In genomic region chr19:49840736-49841249, GRCh38 we compare ENCODE assay signal across 1 cellular context.
TF ChIP-seq lines count a peak whose summit lies in the region.

No MANE protein-coding gene starts in this region.

TF ChIP-seq in K562, 482 proteins besides CTCF, POLR2A, EP300 and RAD21:
- TF ChIP-seq NFIC (IDR thresholded peaks at IDR 0.05) = peak; percentile 65
- TF ChIP-seq ZBTB33 (CRISPR knock-in tag; IDR thresholded peaks at IDR 0.05) = 0 out of 2 replicates have a peak, but pooled peaks have one; percentile 47
- TF ChIP-seq ZNF695 (CRISPR knock-in tag; IDR thresholded peaks at IDR 0.05) = no peak
- TF ChIP-seq ZNF398 (CRISPR knock-in tag; IDR thresholded peaks at IDR 0.05) = no peak
- peak in 1 of 3 experiments; percentile 24 for TF ChIP-seq YY1 (IDR thresholded peaks at IDR 0.05; ENCODE audit: borderline replicate concordance in 1 of 3, control insufficient read depth in 1 of 3, extremely low read depth in 1 of 3, insufficient read depth in 3 of 3, insufficient read length in 1 of 3, insufficient replicate concordance in 2 of 3, low read depth in 1 of 3, low read length in 2 of 3)
- TF ChIP-seq USF1 (CRISPR knock-in tag; IDR thresholded peaks at IDR 0.05) = no peak
- no peak for TF ChIP-seq E2F6 (IDR thresholded peaks at IDR 0.05; ENCODE audit: borderline replicate concordance in 1 of 2, extremely low read depth in 1 of 2, insufficient read depth in 1 of 2, insufficient read length in 1 of 2, low read depth in 1 of 2, low read length in 1 of 2, poor library complexity in 1 of 2, severe bottlenecking in 1 of 2)
